5 cellular contexts compared by ENCODE assay signal in genomic region chr10:50075139-50075538, GRCh38. TPM values are rescaled to one million over a fixed set of nuclear protein-coding genes. Genes with fewer than 3 reads are reported as not detected.
DNase-seq lines count a peak whose midpoint lies in the region; ATAC-seq, FAIRE-seq and TF ChIP-seq lines count a peak whose summit lies in the region.
"Not testable (repeated sequence)": the region's sequence is repeated elsewhere in the genome, so short reads cannot be mapped to it uniquely, and the experiment has no call there.

No MANE protein-coding gene starts in this region.

- not testable (repeated sequence) for BruUV-seq in PC-3 (replicated peaks; lab: Mats Ljungman, UMichigan); GM12878 (replicated peaks; lab: Mats Ljungman, UMichigan)

- peaks cover 28% of the 10 kb centered on the region for H3K36me3 Mint-ChIP-seq in effector memory CD8-positive, alpha-beta T cell (ENCODE audit: insufficient read depth)

- H3K9me3 Mint-ChIP-seq in effector memory CD8-positive, alpha-beta T cell: not testable (repeated sequence)

- not testable (repeated sequence) for TF ChIP-seq CTCF in PC-3 (conservative IDR thresholded peaks at IDR 0.05; ENCODE audit: low read depth, low read length); GM12878 (IDR thresholded peaks at IDR 0.05 in 2 of 3, conservative IDR thresholded peaks at IDR 0.05 in 1 of 3; ENCODE audit: control insufficient read depth in 2 of 3, extremely low read depth in 1 of 3, insufficient read depth in 1 of 3, low read depth in 3 of 3, low read length in 3 of 3); pancreas (IDR thresholded peaks at IDR 0.05)

- not testable (repeated sequence) for TF ChIP-seq POLR2A in GM12878 (IDR thresholded peaks at IDR 0.05; ENCODE audit: low read depth, low read length)

- not testable (repeated sequence) for H3K9ac ChIP-seq in PC-3 (ENCODE audit: low read length); GM12878 (ENCODE audit: control insufficient read depth, insufficient read depth, low read length)

- not testable (repeated sequence) for H4K20me1 ChIP-seq in PC-3 (ENCODE audit: low read length); GM12878 (ENCODE audit: control insufficient read depth, insufficient read depth)

- not testable (repeated sequence) for H3K9me3 ChIP-seq in PC-3 (ENCODE audit: low read length); GM12878 (replicated peaks; ENCODE audit: control insufficient read depth, insufficient read depth, low read length); pancreas

- not testable (repeated sequence) for TF ChIP-seq EP300 in GM12878 (IDR thresholded peaks at IDR 0.05; ENCODE audit: borderline replicate concordance in 1 of 2, control insufficient read depth in 1 of 2, low read depth in 2 of 2, low read length in 2 of 2)

- intact Hi-C loops in PC-3 (cut with micrococcal nuclease); GM12878 (cut with micrococcal nuclease; ENCODE audit: unreplicated experiment); pancreas (cut with DNase I): not testable (repeated sequence)

- H3F3A ChIP-seq in PC-3 (ENCODE audit: low read length, unreplicated experiment): not testable (repeated sequence)

- peak; percentile 75 for FAIRE-seq in GM12878 (lab: Jason Lieb, UNC)
- FAIRE-seq in frontal cortex (lab: Jason Lieb, UNC): peak; percentile 86
- peak; percentile 20 for FAIRE-seq in pancreas (lab: Jason Lieb, UNC)

- H3K4me1 ChIP-seq in PC-3 (ENCODE audit: insufficient read depth, low read length); GM12878 (ENCODE audit: control insufficient read depth, insufficient read depth, low read length); pancreas: not testable (repeated sequence)

- WGBS in GM12878 (ENCODE audit: insufficient coverage, insufficient replicate concordance, low lambda C conversion rate, missing lambda C conversion rate): 100% methylated on average over 1 of the region's 2 CpGs
- 97 to 100% methylated on average over 1 of the region's 2 CpGs for WGBS in pancreas, 2 donors

- not testable (repeated sequence) for H3K4me1 Mint-ChIP-seq in effector memory CD8-positive, alpha-beta T cell (ENCODE audit: low read depth in 2 of 2)

- H3K27me3 Mint-ChIP-seq in effector memory CD8-positive, alpha-beta T cell: not testable (repeated sequence)

- H3K27ac ChIP-seq in PC-3 (ENCODE audit: low read length); GM12878 (ENCODE audit: control insufficient read depth, insufficient read depth); pancreas: not testable (repeated sequence)

- ATAC-seq in PC-3: peak; percentile 56
- not testable (repeated sequence) for ATAC-seq in GM12878, pancreas
- ATAC-seq in effector memory CD8-positive, alpha-beta T cell (replicated peaks): peak; percentile 76

- not testable (repeated sequence) for TF ChIP-seq RAD21 in GM12878 (IDR thresholded peaks at IDR 0.05; ENCODE audit: insufficient read depth, low read depth, low read length)

- RAD21 ChIA-PET in GM12878 (lab: Charles Lee; ENCODE audit: unreplicated experiment): not testable (repeated sequence)

- H3K9me2 ChIP-seq in PC-3 (replicated peaks; ENCODE audit: low read length): not testable (repeated sequence)

- H3K4me3 ChIP-seq in PC-3 (ENCODE audit: low read length); GM12878; pancreas: not testable (repeated sequence)

- not testable (repeated sequence) for H3K79me2 ChIP-seq in PC-3 (ENCODE audit: low read length); GM12878 (ENCODE audit: control insufficient read depth, insufficient read depth, low read length)

- not testable (repeated sequence) for H3K27me3 ChIP-seq in PC-3 (ENCODE audit: low read length); GM12878 (replicated peaks in 1 of 2; ENCODE audit: control insufficient read depth in 2 of 2, insufficient read depth in 2 of 2, low read length in 1 of 2); pancreas

- in situ Hi-C loops in GM12878 (cut with MboI): not testable (repeated sequence)

- not testable (repeated sequence) for H3K27ac Mint-ChIP-seq in effector memory CD8-positive, alpha-beta T cell

- SMC1A ChIA-PET in GM12878 (lab: Charles Lee; ENCODE audit: uncharacterized antibody, unreplicated experiment): not testable (repeated sequence)

- H3K4me2 ChIP-seq in PC-3 (ENCODE audit: low read length); GM12878 (ENCODE audit: control insufficient read depth, insufficient read depth): not testable (repeated sequence)

- not testable (repeated sequence) for H3K36me3 ChIP-seq in PC-3 (ENCODE audit: low read depth, low read length); GM12878 (ENCODE audit: control insufficient read depth in 2 of 2, insufficient read depth in 2 of 2, low read length in 1 of 2); pancreas

- H3K4me3 Mint-ChIP-seq in effector memory CD8-positive, alpha-beta T cell: not testable (repeated sequence)

- DNase-seq in PC-3; GM12878 (ENCODE audit: low read depth, low spot score); effector memory CD8-positive, alpha-beta T cell; frontal cortex (ENCODE audit: low spot score in 2 of 2); pancreas: not testable (repeated sequence)

- POLR2A ChIA-PET in PC-3 (lab: Charles Lee; ENCODE audit: unreplicated experiment); GM12878 (lab: Charles Lee): not testable (repeated sequence)

- CTCF ChIA-PET in PC-3 (lab: Charles Lee); GM12878 (lab: Yijun Ruan, JAX): not testable (repeated sequence)

- not testable (repeated sequence) for H2AFZ ChIP-seq in PC-3 (ENCODE audit: low read length); GM12878 (ENCODE audit: control insufficient read depth, low read depth, low read length)

RNA-seq across cellular contexts. Expression of gene WASHC2A, which starts 7.4 kb away (rescaled TPM):
- total RNA-seq in PC-3 (2014; rRNA removed) (57.9 and 67.6 TPM in 2 replicates), GM12878 (2014; rRNA removed) (21.7 and 24.0 TPM in 2 replicates), GM12878 (2014; rRNA removed; fragmentation: Illumina TruSeq; extraction: Trizol) (25.8 and 28.1 TPM in 2 replicates), GM12878 (2021) (23.7 and 26.4 TPM in 2 replicates), frontal cortex (45.2 TPM), pancreas (10 to 100 TPM; 11.4 to 31.9 (median 15.0) TPM)
- 42.7 and 49.5 TPM in 2 replicates for total RNA-seq in GM12878 (2013; cell fraction: nucleolus; rRNA removed)
- polyA plus RNA-seq in GM12878 (2011; ENCODE audit: low read depth): 17.2 TPM
- polyA plus RNA-seq in GM12878 (2011; rRNA removed) (26.7 and 39.5 TPM in 2 replicates), GM12878 (2014; fragmentation: Illumina TruSeq; extraction: Trizol) (30.3 and 37.7 TPM in 2 replicates), GM12878 (2014; fragmentation: Nextera tagmentation; extraction: Ambion mirVana) (1 to 10 TPM; 3.7 to 6.2 TPM), GM12878 (2014; rRNA removed) (17.7 and 18.9 TPM in 2 replicates), GM12878 (2016; fragmentation: Nextera tagmentation; extraction: Ambion mirVana) (10 to 100 TPM; 23.5 to 24.9 TPM), pancreas (10 to 100 TPM; 11.4 to 18.1 TPM)
- polyA plus RNA-seq in GM12878 (2011; cell fraction: cytosol; rRNA removed): 12.4 and 13.2 TPM in 2 replicates
- polyA plus RNA-seq in GM12878 (2011; cell fraction: nucleus; rRNA removed): 50.5 and 60.8 TPM in 2 replicates
- 19.6 and 22.9 TPM in 2 replicates for polyA plus RNA-seq in GM12878 (2012)
- 16.5 and 23.0 TPM in 2 replicates for polyA minus RNA-seq in GM12878 (2011; rRNA and poly(A)+ RNA removed)
- polyA minus RNA-seq in GM12878 (2011; cell fraction: cytosol; rRNA and poly(A)+ RNA removed): 6.9 and 9.5 TPM in 2 replicates
- 22.1 and 25.0 TPM in 2 replicates for polyA minus RNA-seq in GM12878 (2011; cell fraction: nucleus; rRNA and poly(A)+ RNA removed)
